In genomic region chr9:91274950-91275349, GRCh38 we compare ENCODE assay signal across 2 cellular contexts.
TF ChIP-seq lines count a peak whose summit lies in the region.

No MANE protein-coding gene starts in this region.

TF ChIP-seq in IMR-90, 13 proteins besides CTCF, POLR2A, EP300 and RAD21:
- TF ChIP-seq, protein P1, sequence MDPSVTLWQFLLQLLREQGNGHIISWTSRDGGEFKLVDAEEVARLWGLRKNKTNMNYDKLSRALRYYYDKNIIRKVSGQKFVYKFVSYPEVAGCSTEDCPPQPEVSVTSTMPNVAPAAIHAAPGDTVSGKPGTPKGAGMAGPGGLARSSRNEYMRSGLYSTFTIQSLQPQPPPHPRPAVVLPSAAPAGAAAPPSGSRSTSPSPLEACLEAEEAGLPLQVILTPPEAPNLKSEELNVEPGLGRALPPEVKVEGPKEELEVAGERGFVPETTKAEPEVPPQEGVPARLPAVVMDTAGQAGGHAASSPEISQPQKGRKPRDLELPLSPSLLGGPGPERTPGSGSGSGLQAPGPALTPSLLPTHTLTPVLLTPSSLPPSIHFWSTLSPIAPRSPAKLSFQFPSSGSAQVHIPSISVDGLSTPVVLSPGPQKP (IDR thresholded peaks at IDR 0.05; ENCODE audit: borderline replicate concordance, low read depth, low read length), result no peak
- TF ChIP-seq RCOR1 (IDR thresholded peaks at IDR 0.05; ENCODE audit: insufficient replicate concordance, low read length) (no peak), NFE2L2 (IDR thresholded peaks at IDR 0.05; ENCODE audit: low read depth, low read length) (no peak), USF2 (IDR thresholded peaks at IDR 0.05; ENCODE audit: low read depth, low read length) (no peak), MAZ (IDR thresholded peaks at IDR 0.05; ENCODE audit: borderline replicate concordance, low read depth, low read length) (no peak), MXI1 (IDR thresholded peaks at IDR 0.05; ENCODE audit: borderline replicate concordance, low read depth, low read length) (no peak), CEBPB (IDR thresholded peaks at IDR 0.05; ENCODE audit: low read depth, low read length) (no peak), SMC3 (IDR thresholded peaks at IDR 0.05; ENCODE audit: low read depth, low read length) (no peak), CHD1 (IDR thresholded peaks at IDR 0.05; ENCODE audit: low read depth, low read length) (no peak), RFX5 (IDR thresholded peaks at IDR 0.05; ENCODE audit: low read depth, low read length) (no peak), FOS (IDR thresholded peaks at IDR 0.05; ENCODE audit: low read depth, low read length) (no peak)
TF ChIP-seq in IMR-90: peak in this region for 0.

TF ChIP-seq in K562, 482 proteins besides CTCF, POLR2A, EP300 and RAD21:
- TF ChIP-seq MTA2 (IDR thresholded peaks at IDR 0.05; ENCODE audit: low read depth) (no peak), ZNF431 (CRISPR knock-in tag; IDR thresholded peaks at IDR 0.05) (no peak), ELF1 (tag; IDR thresholded peaks at IDR 0.05) (no peak), RBM22 (IDR thresholded peaks at IDR 0.05; ENCODE audit: low read depth, low read length, poor library complexity, severe bottlenecking) (no peak), ELF2 (CRISPR knock-in tag; IDR thresholded peaks at IDR 0.05) (no peak), SP2 (IDR thresholded peaks at IDR 0.05; ENCODE audit: extremely low read depth, low read depth, low read length, poor library complexity, severe bottlenecking) (no peak), HDAC1 (IDR thresholded peaks at IDR 0.05) (no peak), CHCHD3 (CRISPR knock-in tag; IDR thresholded peaks at IDR 0.05) (no peak), KAT7 (CRISPR knock-in tag; IDR thresholded peaks at IDR 0.05; ENCODE audit: borderline replicate concordance) (no peak), NFYB (IDR thresholded peaks at IDR 0.05; ENCODE audit: extremely low read depth, insufficient read length) (no peak), ZBTB12 (CRISPR knock-in tag; IDR thresholded peaks at IDR 0.05) (no peak), BMI1 (IDR thresholded peaks at IDR 0.05; ENCODE audit: low read length) (no peak), ZNF212 (CRISPR knock-in tag; IDR thresholded peaks at IDR 0.05) (no peak), PRPF4 (IDR thresholded peaks at IDR 0.05; ENCODE audit: insufficient read depth, low read depth, low read length, poor library complexity, severe bottlenecking) (no peak)
- TF ChIP-seq, protein P2, sequence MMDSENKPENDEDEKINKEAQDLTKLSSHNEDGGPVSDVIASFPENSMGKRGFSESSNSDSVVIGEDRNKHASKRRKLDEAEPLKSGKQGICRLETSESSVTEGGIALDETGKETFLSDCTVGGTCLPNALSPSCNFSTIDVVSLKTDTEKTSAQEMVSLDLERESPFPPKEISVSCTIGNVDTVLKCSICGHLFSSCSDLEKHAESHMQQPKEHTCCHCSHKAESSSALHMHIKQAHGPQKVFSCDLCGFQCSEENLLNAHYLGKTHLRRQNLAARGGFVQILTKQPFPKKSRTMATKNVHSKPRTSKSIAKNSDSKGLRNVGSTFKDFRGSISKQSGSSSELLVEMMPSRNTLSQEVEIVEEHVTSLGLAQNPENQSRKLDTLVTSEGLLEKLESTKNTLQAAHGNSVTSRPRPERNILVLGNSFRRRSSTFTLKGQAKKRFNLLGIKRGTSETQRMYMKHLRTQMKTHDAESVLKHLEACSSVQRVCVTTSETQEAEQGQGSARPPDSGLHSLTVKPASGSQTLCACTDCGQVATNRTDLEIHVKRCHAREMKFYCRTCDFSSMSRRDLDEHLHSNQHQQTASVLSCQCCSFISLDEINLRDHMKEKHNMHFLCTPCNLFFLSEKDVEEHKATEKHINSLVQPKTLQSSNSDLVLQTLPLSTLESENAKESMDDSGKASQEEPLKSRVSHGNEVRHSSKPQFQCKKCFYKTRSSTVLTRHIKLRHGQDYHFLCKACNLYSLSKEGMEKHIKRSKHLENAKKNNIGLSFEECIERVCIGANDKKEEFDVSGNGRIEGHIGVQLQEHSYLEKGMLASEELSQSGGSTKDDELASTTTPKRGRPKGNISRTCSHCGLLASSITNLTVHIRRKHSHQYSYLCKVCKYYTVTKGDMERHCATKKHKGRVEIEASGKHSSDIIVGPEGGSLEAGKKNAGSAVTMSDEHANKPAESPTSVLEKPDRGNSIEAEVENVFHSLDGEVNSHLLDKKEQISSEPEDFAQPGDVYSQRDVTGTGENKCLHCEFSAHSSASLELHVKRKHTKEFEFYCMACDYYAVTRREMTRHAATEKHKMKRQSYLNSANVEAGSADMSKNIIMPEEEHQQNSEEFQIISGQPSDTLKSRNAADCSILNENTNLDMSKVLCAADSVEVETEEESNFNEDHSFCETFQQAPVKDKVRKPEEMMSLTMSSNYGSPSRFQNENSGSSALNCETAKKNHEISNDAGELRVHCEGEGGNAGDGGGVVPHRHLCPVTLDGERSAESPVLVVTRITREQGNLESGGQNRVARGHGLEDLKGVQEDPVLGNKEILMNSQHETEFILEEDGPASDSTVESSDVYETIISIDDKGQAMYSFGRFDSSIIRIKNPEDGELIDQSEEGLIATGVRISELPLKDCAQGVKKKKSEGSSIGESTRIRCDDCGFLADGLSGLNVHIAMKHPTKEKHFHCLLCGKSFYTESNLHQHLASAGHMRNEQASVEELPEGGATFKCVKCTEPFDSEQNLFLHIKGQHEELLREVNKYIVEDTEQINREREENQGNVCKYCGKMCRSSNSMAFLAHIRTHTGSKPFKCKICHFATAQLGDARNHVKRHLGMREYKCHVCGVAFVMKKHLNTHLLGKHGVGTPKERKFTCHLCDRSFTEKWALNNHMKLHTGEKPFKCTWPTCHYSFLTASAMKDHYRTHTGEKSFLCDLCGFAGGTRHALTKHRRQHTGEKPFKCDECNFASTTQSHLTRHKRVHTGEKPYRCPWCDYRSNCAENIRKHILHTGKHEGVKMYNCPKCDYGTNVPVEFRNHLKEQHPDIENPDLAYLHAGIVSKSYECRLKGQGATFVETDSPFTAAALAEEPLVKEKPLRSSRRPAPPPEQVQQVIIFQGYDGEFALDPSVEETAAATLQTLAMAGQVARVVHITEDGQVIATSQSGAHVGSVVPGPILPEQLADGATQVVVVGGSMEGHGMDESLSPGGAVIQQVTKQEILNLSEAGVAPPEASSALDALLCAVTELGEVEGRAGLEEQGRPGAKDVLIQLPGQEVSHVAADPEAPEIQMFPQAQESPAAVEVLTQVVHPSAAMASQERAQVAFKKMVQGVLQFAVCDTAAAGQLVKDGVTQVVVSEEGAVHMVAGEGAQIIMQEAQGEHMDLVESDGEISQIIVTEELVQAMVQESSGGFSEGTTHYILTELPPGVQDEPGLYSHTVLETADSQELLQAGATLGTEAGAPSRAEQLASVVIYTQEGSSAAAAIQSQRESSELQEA (IDR thresholded peaks at IDR 0.05; ENCODE audit: low read depth), result no peak
